In genomic region chr16:50594332-50595260, GRCh38 we compare ENCODE assay signal across 13 cellular contexts.
"Had no signal": no experiment of that assay in that cellular context is flagged by ENCODE, and none has a peak within 500 bp of the region (broad histone marks: within the 10 kb centered on the region; RNA-seq: fewer than 3 reads in every experiment).

No MANE protein-coding gene starts in this region.

- H3K36me3 ChIP-seq: suprapubic skin, upper lobe of left lung had no signal

- H3K9me3 Mint-ChIP-seq: activated CD4-positive, alpha-beta memory T cell treated with anti-CD3 and anti-CD28 coated beads for 36 hours; activated naive CD8-positive, alpha-beta T cell treated with anti-CD3 and anti-CD28 coated beads, Interleukin-2, amount 10 ng/mL, durations not matched to agents 7 days and 5 days; memory B cell had no signal

- H3K4me3 Mint-ChIP-seq: activated CD4-positive, alpha-beta memory T cell treated with anti-CD3 and anti-CD28 coated beads for 36 hours; activated naive CD8-positive, alpha-beta T cell treated with anti-CD3 and anti-CD28 coated beads, Interleukin-2, amount 10 ng/mL, durations not matched to agents 7 days and 5 days; memory B cell had no signal

- H3K27ac Mint-ChIP-seq: activated CD4-positive, alpha-beta memory T cell treated with anti-CD3 and anti-CD28 coated beads for 36 hours; activated naive CD8-positive, alpha-beta T cell treated with anti-CD3 and anti-CD28 coated beads, Interleukin-2, amount 10 ng/mL, durations not matched to agents 7 days and 5 days; memory B cell had no signal

- H3K27ac ChIP-seq: suprapubic skin, upper lobe of left lung had no signal

- H3K27me3 Mint-ChIP-seq: activated CD4-positive, alpha-beta memory T cell treated with anti-CD3 and anti-CD28 coated beads for 36 hours; activated naive CD8-positive, alpha-beta T cell treated with anti-CD3 and anti-CD28 coated beads, Interleukin-2, amount 10 ng/mL, durations not matched to agents 7 days and 5 days had no signal

- DNase-seq: activated CD4-positive, alpha-beta memory T cell treated with anti-CD3 and anti-CD28 coated beads for 36 hours; activated gamma-delta T cell; activated naive CD8-positive, alpha-beta T cell treated with anti-CD3 and anti-CD28 coated beads, Interleukin-2, amount 10 ng/mL, durations not matched to agents 7 days and 5 days; activated T-cell treated with anti-CD3 and anti-CD28 coated beads, Interleukin-2, amount 50 U/mL, for 48 hours; left colon; stimulated activated CD4-positive, alpha-beta T cell treated with anti-CD3 and anti-CD28 coated beads, Interleukin-1b, Interleukin-23, amount 100 ng/mL, for 48 hours; stimulated activated naive CD4-positive, alpha-beta T cell; SW 1271; upper lobe of left lung had no signal

- H3K36me3 Mint-ChIP-seq: activated CD4-positive, alpha-beta memory T cell treated with anti-CD3 and anti-CD28 coated beads for 36 hours; activated naive CD8-positive, alpha-beta T cell treated with anti-CD3 and anti-CD28 coated beads, Interleukin-2, amount 10 ng/mL, durations not matched to agents 7 days and 5 days had no signal

- H3K27me3 ChIP-seq: suprapubic skin, upper lobe of left lung had no signal

- H3K9me3 ChIP-seq: suprapubic skin, upper lobe of left lung had no signal

- H3K4me3 ChIP-seq: suprapubic skin, upper lobe of left lung had no signal

- ATAC-seq: esophagus mucosa, left colon, right cardiac atrium had no signal
